Comparison of ENCODE assay signal across 34 cellular contexts in the genomic region with DNA sequence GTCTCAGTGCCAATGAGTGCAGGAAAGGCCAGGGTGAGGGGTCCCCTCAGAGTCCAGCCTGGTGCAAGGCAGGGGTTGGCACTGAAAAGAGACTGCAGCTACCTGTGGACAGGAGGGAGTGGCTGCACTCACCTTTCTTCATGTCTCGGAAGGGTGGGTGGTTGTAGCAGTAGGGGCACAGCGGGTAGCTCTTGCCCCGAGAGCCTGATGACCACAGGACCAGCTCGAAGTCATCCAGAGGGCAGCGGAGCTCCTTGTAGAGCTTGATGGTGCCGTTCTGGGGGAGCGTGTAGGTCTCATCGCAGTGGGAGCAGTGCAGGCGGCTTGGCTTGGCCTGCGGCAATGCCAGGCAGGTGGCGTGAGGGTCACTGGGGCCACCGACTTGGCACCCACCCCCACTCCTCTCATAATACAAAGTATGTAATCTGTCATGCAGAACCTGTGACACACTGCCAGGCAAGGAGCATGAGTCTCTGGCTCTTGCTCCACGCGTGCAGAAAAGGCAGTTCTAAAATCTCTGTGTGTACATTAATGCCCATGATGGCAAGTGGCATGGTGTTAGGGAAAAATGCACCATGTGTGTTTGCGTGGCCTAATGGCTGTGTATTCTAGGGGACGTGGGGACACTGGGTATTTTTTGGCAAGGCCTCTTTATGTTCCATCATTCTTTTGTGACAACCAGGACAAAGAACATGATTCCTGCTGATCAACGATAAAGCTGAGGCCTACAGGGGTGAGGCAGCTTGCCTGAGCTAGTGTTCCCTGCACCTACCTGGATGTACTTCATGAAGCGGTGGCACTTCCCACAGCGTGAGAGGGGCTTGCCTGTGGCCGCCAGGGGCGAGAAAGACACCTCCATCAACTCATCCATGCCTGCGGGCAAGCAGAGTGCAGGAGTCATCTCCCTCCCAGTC.
"Had no signal": no experiment of that assay in that cellular context is flagged by ENCODE, and none has a peak within 500 bp of the region (broad histone marks: within the 10 kb centered on the region; RNA-seq: fewer than 3 reads in every experiment).

No MANE protein-coding gene starts in this region.

- H3K4me2 ChIP-seq: KMS-11 had no signal

- H3K9ac ChIP-seq: KMS-11 had no signal

- H3K4me1 Mint-ChIP-seq: activated CD4-positive, alpha-beta memory T cell treated with anti-CD3 and anti-CD28 coated beads, Interleukin-2, amount 10 ng/mL, durations not matched to agents 7 days and 5 days; activated CD8-positive, alpha-beta memory T cell treated with anti-CD3 and anti-CD28 coated beads, Interleukin-2, amount 10 ng/mL, durations not matched to agents 7 days and 5 days; activated naive CD4-positive, alpha-beta T cell treated with anti-CD3 and anti-CD28 coated beads, Interleukin-2, amount 10 ng/mL, durations not matched to agents 7 days and 5 days; activated naive CD8-positive, alpha-beta T cell treated with anti-CD3 and anti-CD28 coated beads for 36 hours had no signal

- DNase-seq: activated CD4-positive, alpha-beta memory T cell treated with anti-CD3 and anti-CD28 coated beads, Interleukin-2, amount 10 ng/mL, durations not matched to agents 7 days and 5 days; activated CD4-positive, alpha-beta T cell treated with anti-CD3 and anti-CD28 coated beads for 1 hour; activated CD4-positive, alpha-beta T cell treated with anti-CD3 and anti-CD28 coated beads for 48 hours; activated CD4-positive, CD25-positive, alpha-beta regulatory T cell; activated CD8-positive, alpha-beta memory T cell treated with anti-CD3 and anti-CD28 coated beads for 24 hours; activated CD8-positive, alpha-beta memory T cell treated with anti-CD3 and anti-CD28 coated beads, Interleukin-2, amount 10 ng/mL, durations not matched to agents 7 days and 5 days; activated CD8-positive, alpha-beta memory T cell treated with anti-CD3 and anti-CD28 coated beads, Interleukin-2, amount 50 U/mL, for 48 hours; activated effector memory CD4-positive, alpha-beta T cell treated with Interleukin-2 at 50 U/mL for 16 hours; activated naive CD4-positive, alpha-beta T cell treated with anti-CD3 and anti-CD28 coated beads, Interleukin-2, amount 10 ng/mL, durations not matched to agents 7 days and 5 days; activated naive CD8-positive, alpha-beta T cell treated with anti-CD3 and anti-CD28 coated beads for 36 hours; activated T-cell treated with anti-CD3 and anti-CD28 coated beads, Interleukin-2, amount 50 U/mL, for 48 hours; amniotic stem cell; aorta; brain microvascular endothelial cell; central memory CD4-positive, alpha-beta T cell; MM.1S; MV-4-11; NCI-H1092; NCI-H146; NCI-H187; NCI-H2029 treated with DMSO at 0.1 percent for 48 hours; NCI-H2107; NCI-H2171; NCI-H510A treated with DMSO at 0.1 percent for 48 hours; NCI-H526 treated with DMSO at 0.1 percent for 48 hours; NCI-H774; Peyer's patch; Right ventricle myocardium superior; SW 1271; T-helper 1 cell; T-helper 2 cell; T-helper 9 cell; WERI-Rb-1 had no signal

- H3K9me3 ChIP-seq: Peyer's patch had no signal

- H3K27me3 Mint-ChIP-seq: activated CD4-positive, alpha-beta memory T cell treated with anti-CD3 and anti-CD28 coated beads, Interleukin-2, amount 10 ng/mL, durations not matched to agents 7 days and 5 days; activated CD8-positive, alpha-beta memory T cell treated with anti-CD3 and anti-CD28 coated beads, Interleukin-2, amount 10 ng/mL, durations not matched to agents 7 days and 5 days; activated naive CD8-positive, alpha-beta T cell treated with anti-CD3 and anti-CD28 coated beads for 36 hours had no signal

- H3K4me3 ChIP-seq: Peyer's patch had no signal

- H3K4me1 ChIP-seq: Peyer's patch had no signal

- ATAC-seq: activated CD8-positive, alpha-beta memory T cell treated with anti-CD3 and anti-CD28 coated beads, Interleukin-2, amount 10 ng/mL, durations not matched to agents 7 days and 5 days had no signal

- H3K4me3 Mint-ChIP-seq: activated CD4-positive, alpha-beta memory T cell treated with anti-CD3 and anti-CD28 coated beads, Interleukin-2, amount 10 ng/mL, durations not matched to agents 7 days and 5 days; activated CD8-positive, alpha-beta memory T cell treated with anti-CD3 and anti-CD28 coated beads, Interleukin-2, amount 10 ng/mL, durations not matched to agents 7 days and 5 days; activated naive CD4-positive, alpha-beta T cell treated with anti-CD3 and anti-CD28 coated beads, Interleukin-2, amount 10 ng/mL, durations not matched to agents 7 days and 5 days; activated naive CD8-positive, alpha-beta T cell treated with anti-CD3 and anti-CD28 coated beads for 36 hours had no signal

- H3K9me3 Mint-ChIP-seq: activated CD4-positive, alpha-beta memory T cell treated with anti-CD3 and anti-CD28 coated beads, Interleukin-2, amount 10 ng/mL, durations not matched to agents 7 days and 5 days; activated naive CD4-positive, alpha-beta T cell treated with anti-CD3 and anti-CD28 coated beads, Interleukin-2, amount 10 ng/mL, durations not matched to agents 7 days and 5 days; activated naive CD8-positive, alpha-beta T cell treated with anti-CD3 and anti-CD28 coated beads for 36 hours had no signal

- H3K27ac ChIP-seq: KMS-11, Peyer's patch, WERI-Rb-1 had no signal

- H3K27ac Mint-ChIP-seq: activated CD4-positive, alpha-beta memory T cell treated with anti-CD3 and anti-CD28 coated beads, Interleukin-2, amount 10 ng/mL, durations not matched to agents 7 days and 5 days; activated CD8-positive, alpha-beta memory T cell treated with anti-CD3 and anti-CD28 coated beads, Interleukin-2, amount 10 ng/mL, durations not matched to agents 7 days and 5 days; activated naive CD4-positive, alpha-beta T cell treated with anti-CD3 and anti-CD28 coated beads, Interleukin-2, amount 10 ng/mL, durations not matched to agents 7 days and 5 days; activated naive CD8-positive, alpha-beta T cell treated with anti-CD3 and anti-CD28 coated beads for 36 hours had no signal

- H3K27me3 ChIP-seq: brain microvascular endothelial cell, Peyer's patch had no signal
